In genomic region chr2:214103199-214104001, GRCh38 we compare ENCODE assay signal across 12 cellular contexts.
DNase-seq lines count a peak whose midpoint lies in the region; ATAC-seq lines count a peak whose summit lies in the region.
"Had no signal": no experiment of that assay in that cellular context is flagged by ENCODE, and none has a peak within 500 bp of the region (broad histone marks: within the 10 kb centered on the region; RNA-seq: fewer than 3 reads in every experiment).

No MANE protein-coding gene starts in this region.

- H3K27me3 ChIP-seq in H7 (ENCODE audit: control insufficient read depth, insufficient read depth, low read length) = no peaks in the 10 kb centered on the region
- H3K27me3 ChIP-seq: uterus had no signal

- peak; percentile 71 for ATAC-seq in left colon
- ATAC-seq: natural killer cell had no signal

- DNase-seq in DMS 273 (lab: John Stamatoyannopoulos, UW; ENCODE audit: unreplicated experiment) = peak; percentile 37
- peak; percentile 56 for DNase-seq in NCI-H1417 treated with DMSO at 0.1 percent for 48 hours (lab: John Stamatoyannopoulos, UW)
- DNase-seq in SHP77 treated with DMSO at 0.1 percent for 48 hours (lab: John Stamatoyannopoulos, UW) = peak; percentile 48
- DNase-seq in left colon = peak; percentile 6 to 30
- DNase-seq in NOMO-1 treated with DMSO at 0.1 percent for 48 hours (lab: John Stamatoyannopoulos, UW; ENCODE audit: unreplicated experiment) = no peak
- DNase-seq in H7 = no peak
- DNase-seq in 8988T = no peak
- DNase-seq in activated gamma-delta T cell treated with Interleukin-2 at 50 U/mL for 16 hours = no peak
- DNase-seq: activated CD4-positive, alpha-beta T cell treated with anti-CD3 and anti-CD28 coated beads for 4 hours; anterior cingulate cortex; natural killer cell; uterus had no signal

- no peaks in the 10 kb centered on the region for H3K36me3 ChIP-seq in H7 (replicated peaks; ENCODE audit: control insufficient read depth, insufficient read depth, low read length)
- H3K36me3 ChIP-seq: uterus had no signal

- no peak overlapping the region for H3K4me3 ChIP-seq in H7 (ENCODE audit: insufficient read depth, low read depth, low read length)
- H3K4me3 ChIP-seq: uterus had no signal

- intact Hi-C loops in left colon (cut with DNase I, micrococcal nuclease) = no loop called here

Comparison
In these comparisons a context has a peak if more than half of its experiments do, and no peak if none do; other contexts are left out.
1. DNase-seq: peak in DMS 273 (single experiment), NCI-H1417 treated with DMSO at 0.1 percent for 48 hours (single experiment), SHP77 treated with DMSO at 0.1 percent for 48 hours (single experiment) and left colon (2 of 2); none in NOMO-1 treated with DMSO at 0.1 percent for 48 hours (single experiment), H7 (single experiment), 8988T (single experiment) and activated gamma-delta T cell treated with Interleukin-2 at 50 U/mL for 16 hours (single experiment).